36 cellular contexts compared by ENCODE assay signal in the genomic region with DNA sequence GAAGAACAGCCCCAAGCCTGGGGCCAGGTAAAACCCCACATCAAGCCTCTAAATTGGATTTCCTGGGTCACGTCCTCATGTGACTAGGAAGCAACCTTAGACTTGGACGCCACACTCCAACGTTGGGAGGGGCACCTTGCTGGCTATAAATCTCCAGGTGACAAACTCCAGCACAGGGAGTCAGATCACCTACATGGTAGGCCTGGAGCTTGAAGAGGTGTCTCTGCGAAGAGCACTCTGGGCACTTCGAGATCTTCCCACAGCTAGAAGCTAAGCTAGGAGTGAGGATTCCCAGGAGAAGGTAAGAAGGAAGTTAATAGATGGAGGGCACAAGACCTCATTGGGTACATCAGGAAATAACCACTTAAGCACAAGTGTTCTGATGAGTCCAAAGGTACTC.
"Had no signal": no experiment of that assay in that cellular context is flagged by ENCODE, and none has a peak within 500 bp of the region (broad histone marks: within the 10 kb centered on the region; RNA-seq: fewer than 3 reads in every experiment).

No MANE protein-coding gene starts in this region.

- H3K27ac ChIP-seq: cardiac muscle cell, Peyer's patch, VCaP had no signal

- DNase-seq: activated CD4-positive, alpha-beta memory T cell treated with anti-CD3 and anti-CD28 coated beads, Interleukin-2, amount 10 ng/mL, durations not matched to agents 7 days and 5 days; activated CD4-positive, alpha-beta T cell treated with anti-CD3 and anti-CD28 coated beads for 1 hour; activated CD4-positive, alpha-beta T cell treated with anti-CD3 and anti-CD28 coated beads for 48 hours; activated CD4-positive, CD25-positive, alpha-beta regulatory T cell; activated CD8-positive, alpha-beta memory T cell treated with anti-CD3 and anti-CD28 coated beads for 24 hours; activated CD8-positive, alpha-beta memory T cell treated with anti-CD3 and anti-CD28 coated beads, Interleukin-2, amount 10 ng/mL, durations not matched to agents 7 days and 5 days; activated CD8-positive, alpha-beta memory T cell treated with anti-CD3 and anti-CD28 coated beads, Interleukin-2, amount 50 U/mL, for 48 hours; activated effector memory CD4-positive, alpha-beta T cell treated with anti-CD3 and anti-CD28 coated beads, Interleukin-2, amount 50 U/mL, for 16 hours; activated naive CD4-positive, alpha-beta T cell; activated naive CD4-positive, alpha-beta T cell treated with anti-CD3 and anti-CD28 coated beads, Interleukin-2, amount 50 U/mL, for 16 hours; activated naive CD8-positive, alpha-beta T cell treated with anti-CD3 and anti-CD28 coated beads for 36 hours; activated T-cell treated with anti-CD3 and anti-CD28 coated beads, Interleukin-2, amount 50 U/mL, for 48 hours; amniotic stem cell; aorta; Karpas-422; KBM-7; NCI-H1105; NCI-H1417 treated with DMSO at 0.1 percent for 48 hours; NCI-H187 treated with DMSO at 0.1 percent for 48 hours; NCI-H2081; NCI-H2171 treated with DMSO at 0.1 percent for 48 hours; NCI-H2227 treated with DMSO at 0.1 percent for 48 hours; NCI-H446; NCI-H510A treated with DMSO at 0.1 percent for 48 hours; NCI-H526 treated with DMSO at 0.1 percent for 48 hours; NK-92 treated with Interleukin-12 subunit alpha and Interleukin-12 subunit beta, amount 100 ng/mL, for 24 hours; PC-3; Peyer's patch; RPMI8226; SIG-M5; SW 1271; T-helper 1 cell; T-helper 2 cell; T-helper 9 cell had no signal

- H3K4me1 ChIP-seq: Peyer's patch had no signal

- H3K27me3 ChIP-seq: cardiac muscle cell, Peyer's patch had no signal

- H3K4me3 ChIP-seq: cardiac muscle cell, Peyer's patch had no signal

- H3K36me3 ChIP-seq: cardiac muscle cell, Peyer's patch had no signal
